Comparison of ENCODE assay signal across 22 cellular contexts in the genomic region with DNA sequence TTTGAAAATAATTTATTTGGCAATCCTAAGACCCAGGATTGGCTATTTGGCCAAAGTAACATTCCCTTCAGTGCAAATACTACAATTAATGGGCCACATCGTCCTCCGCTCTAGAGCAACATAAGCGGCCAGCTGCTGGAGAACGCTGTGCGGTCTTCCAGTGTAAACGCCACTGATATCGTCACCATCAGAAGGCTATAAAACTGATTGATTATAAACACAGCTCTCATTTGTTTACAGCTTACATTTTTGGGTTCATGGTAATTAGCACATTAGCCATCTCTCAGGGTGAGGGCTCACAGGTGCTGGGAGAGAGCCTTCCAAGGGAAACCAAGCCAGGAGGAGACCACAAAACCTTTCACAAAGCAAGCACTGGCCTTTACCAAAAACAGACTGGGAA.
DNase-seq lines count a peak whose midpoint lies in the region; ATAC-seq, FAIRE-seq and TF ChIP-seq lines count a peak whose summit lies in the region.
"Had no signal": no experiment of that assay in that cellular context is flagged by ENCODE, and none has a peak within 500 bp of the region (broad histone marks: within the 10 kb centered on the region; RNA-seq: fewer than 3 reads in every experiment).

No MANE protein-coding gene starts in this region.

- peak; percentile 63 for DNase-seq in NCI-H69 (lab: John Stamatoyannopoulos, UW)
- DNase-seq in fibroblast of lung (ENCODE audit: low read depth in 2 of 2) = peak; percentile 44 to 78
- DNase-seq in uterus = no peak
- DNase-seq in caudate nucleus (lab: John Stamatoyannopoulos, UW) = no peak
- no peak for DNase-seq in RCC 7860 (ENCODE audit: low spot score)
- DNase-seq in aorta = no peak
- DNase-seq: ACHN, COR-L47, GF-D8, GM23248, NCI-H1048, NCI-H187, NCI-H345, NCI-H526, OCI-M1, RPMI8226 had no signal

- no peak overlapping the region for H3K4me2 ChIP-seq in fibroblast of lung (ENCODE audit: extremely low read depth, insufficient read depth, low read length)
- H3K4me2 ChIP-seq: KMS-11 had no signal

- no peak for TF ChIP-seq POLR2A in uterus (IDR thresholded peaks at IDR 0.05)

- peaks cover 4% of the 10 kb centered on the region for H3K4me1 ChIP-seq in fibroblast of lung (ENCODE audit: control insufficient read depth, extremely low read depth, insufficient read depth, low read length)
- peaks cover 0 to 3% of the 10 kb centered on the region in 2 donors for H3K4me1 ChIP-seq in mucosa of rectum (ENCODE audit: control insufficient read depth in 2 of 2, insufficient read depth in 2 of 2, low read length in 2 of 2)
- peaks cover 0 to 3% of the 10 kb centered on the region in 2 donors for H3K4me1 ChIP-seq in uterus
- H3K4me1 ChIP-seq in aorta (ENCODE audit: control insufficient read depth in 1 of 2, insufficient read depth in 2 of 2, low read length in 2 of 2) = peaks cover 0 to 2% of the 10 kb centered on the region in 2 donors

- no peak overlapping the region for H2AFZ ChIP-seq in fibroblast of lung (ENCODE audit: low read length)
- H2AFZ ChIP-seq: GM23248 had no signal

- H4K20me1 ChIP-seq in fibroblast of lung (ENCODE audit: control insufficient read depth, extremely low read depth, insufficient read depth, low read length) = no peaks in the 10 kb centered on the region

- H3K36me3 ChIP-seq in fibroblast of lung (ENCODE audit: control insufficient read depth, insufficient read depth, low read length) (no peaks in the 10 kb centered on the region), mucosa of rectum (ENCODE audit: control insufficient read depth in 2 of 2, insufficient read depth in 2 of 2, low read length in 2 of 2) (no peaks in the 10 kb centered on the region), uterus (no peaks in the 10 kb centered on the region), aorta (ENCODE audit: control insufficient read depth in 1 of 2, insufficient read depth in 2 of 2, low read length in 1 of 2) (no peaks in the 10 kb centered on the region)
- H3K36me3 ChIP-seq: SJSA1 had no signal

- no peaks in the 10 kb centered on the region for H3K27me3 ChIP-seq in fibroblast of lung (ENCODE audit: control insufficient read depth, insufficient read depth, low read length)
- no peaks in the 10 kb centered on the region for H3K27me3 ChIP-seq in mucosa of rectum (ENCODE audit: control insufficient read depth in 2 of 2, insufficient read depth in 2 of 2, low read length in 2 of 2)
- no peaks in the 10 kb centered on the region for H3K27me3 ChIP-seq in uterus
- no peaks in the 10 kb centered on the region for H3K27me3 ChIP-seq in aorta (ENCODE audit: control insufficient read depth in 1 of 2, insufficient read depth in 2 of 2, low read length in 1 of 2)
- H3K27me3 ChIP-seq: SJSA1 had no signal

- no peaks in the 10 kb centered on the region for H3K79me2 ChIP-seq in fibroblast of lung (ENCODE audit: control insufficient read depth, insufficient read depth, low read length)

- H3K9ac ChIP-seq in fibroblast of lung (ENCODE audit: insufficient read depth, low read length) (no peak overlapping the region), mucosa of rectum (ENCODE audit: low read depth in 1 of 2, low read length in 2 of 2) (no peak overlapping the region)
- H3K9ac ChIP-seq: GM23248, KMS-11 had no signal

- H3K27ac ChIP-seq in fibroblast of lung (ENCODE audit: insufficient read depth, low read length) (no peak overlapping the region), mucosa of rectum (ENCODE audit: low read depth in 2 of 2, low read length in 2 of 2) (peak overlapping the region; percentile 13 to 34), uterus (peak overlapping the region; percentile 23 to 56), caudate nucleus (ENCODE audit: low read depth, low read length) (no peak overlapping the region), aorta (ENCODE audit: low read depth in 1 of 2, low read length in 2 of 2) (no peak overlapping the region)
- H3K27ac ChIP-seq: GM23248, KMS-11, SJSA1 had no signal

- no peak for TF ChIP-seq CTCF in fibroblast of lung (conservative IDR thresholded peaks at IDR 0.05 in 1 of 2, IDR thresholded peaks at IDR 0.05 in 1 of 2; ENCODE audit: low read depth in 1 of 2, low read length in 2 of 2)
- no peak for TF ChIP-seq CTCF in uterus (IDR thresholded peaks at IDR 0.05)

- intact Hi-C loops in uterus (cut with DNase I; ENCODE audit: low total_unique reads) = no loop called here
- intact Hi-C loops in aorta (cut with DNase I) = no loop called here

- H3K4me3 ChIP-seq in fibroblast of lung (replicated peaks in 1 of 4; ENCODE audit: control extremely low read depth in 1 of 4, insufficient read depth in 1 of 4, low read depth in 3 of 4, low read length in 4 of 4) = no peak overlapping the region
- no peak overlapping the region for H3K4me3 ChIP-seq in mucosa of rectum (ENCODE audit: low read length in 2 of 2)
- no peak overlapping the region for H3K4me3 ChIP-seq in uterus
- H3K4me3 ChIP-seq in aorta (ENCODE audit: low read length in 2 of 2) = no peak overlapping the region
- H3K4me3 ChIP-seq: GM23248, SJSA1 had no signal

- FAIRE-seq in RCC 7860 (lab: Jason Lieb, UNC) = no peak
- FAIRE-seq: GM12891, GM18507 had no signal

- H3K9me3 ChIP-seq in fibroblast of lung (ENCODE audit: control insufficient read depth, insufficient read depth, low read depth, low read length) = no peaks in the 10 kb centered on the region
- no peaks in the 10 kb centered on the region for H3K9me3 ChIP-seq in mucosa of rectum (ENCODE audit: control insufficient read depth in 2 of 2, low read length in 2 of 2)
- H3K9me3 ChIP-seq in uterus = no peaks in the 10 kb centered on the region
- H3K9me3 ChIP-seq in aorta (ENCODE audit: control insufficient read depth, low read length) = no peaks in the 10 kb centered on the region
- H3K9me3 ChIP-seq: SJSA1 had no signal

- no peak for ATAC-seq in aorta (ENCODE audit: low FRiP score)
- ATAC-seq: HCT116 had no signal

- WGBS in aorta, 2 donors = 93 to 97% methylated on average over 7 of the region's 7 CpGs

Comparison
In these comparisons a context has a peak if more than half of its experiments do, and no peak if none do; other contexts are left out.
1. DNase-seq: peak in NCI-H69 (single experiment) and fibroblast of lung (2 of 2); none in uterus (0 of 2), caudate nucleus (0 of 61), RCC 7860 (single experiment) and aorta (0 of 2).
2. H3K27ac ChIP-seq: peak in mucosa of rectum (2 of 2) and uterus (2 of 2); none in fibroblast of lung (single experiment), caudate nucleus (single experiment) and aorta (0 of 2).